1 cellular context compared by ENCODE assay signal in genomic region chr1:234558186-234558836, GRCh38.
TF ChIP-seq lines count a peak whose summit lies in the region.

No MANE protein-coding gene starts in this region.

TF ChIP-seq in K562, 482 proteins besides CTCF, POLR2A, EP300 and RAD21 (continued from another document and continues in another):
- TF ChIP-seq ZHX1 (conservative IDR thresholded peaks at IDR 0.05; ENCODE audit: low read length): no peak
- TF ChIP-seq CEBPB (tag; IDR thresholded peaks at IDR 0.05): peak; percentile 94
- no peak for TF ChIP-seq E2F8 (IDR thresholded peaks at IDR 0.05; ENCODE audit: low read depth, partially characterized antibody)
- no peak for TF ChIP-seq E2F5 (CRISPR knock-in tag; IDR thresholded peaks at IDR 0.05)
- TF ChIP-seq ZNF644 (tag; IDR thresholded peaks at IDR 0.05; ENCODE audit: low read depth): peak; percentile 64; the same call in 1 of the 2 replicates
- no peak for TF ChIP-seq ARID2 (IDR thresholded peaks at IDR 0.05)
- no peak for TF ChIP-seq DEAF1 (CRISPR knock-in tag; IDR thresholded peaks at IDR 0.05)
- TF ChIP-seq HEY1 (CRISPR knock-in tag; IDR thresholded peaks at IDR 0.05; ENCODE audit: borderline replicate concordance): no peak
- TF ChIP-seq RBBP5 (IDR thresholded peaks at IDR 0.05; ENCODE audit: borderline replicate concordance, insufficient read depth, low read length, poor library complexity, severe bottlenecking): no peak
- no peak for TF ChIP-seq MEF2A (IDR thresholded peaks at IDR 0.05; ENCODE audit: control insufficient read depth, low read depth, low read length)
- peak; percentile 68 for TF ChIP-seq CCNT2 (IDR thresholded peaks at IDR 0.05; ENCODE audit: borderline replicate concordance, extremely low read depth, insufficient read length, low read depth, low read length)
- TF ChIP-seq NFATC3 (IDR thresholded peaks at IDR 0.05): no peak
- peak; percentile 88; the same call in 1 of the 2 replicates for TF ChIP-seq PML (IDR thresholded peaks at IDR 0.05; ENCODE audit: low read length)
- TF ChIP-seq HNRNPUL1 (IDR thresholded peaks at IDR 0.05; ENCODE audit: low read length): no peak
- TF ChIP-seq FOXA3 (CRISPR knock-in tag; conservative IDR thresholded peaks at IDR 0.05 in 1 of 2, IDR thresholded peaks at IDR 0.05 in 1 of 2): no peak; a peak in 1 of 4 replicates
- TF ChIP-seq CHD4 (IDR thresholded peaks at IDR 0.05; ENCODE audit: insufficient read depth, insufficient replicate concordance, low read depth, low read length, poor library complexity, severe bottlenecking): no peak
- no peak for TF ChIP-seq ILK (tag; IDR thresholded peaks at IDR 0.05; ENCODE audit: borderline replicate concordance, low read depth)
- TF ChIP-seq SRF (CRISPR knock-in tag; IDR thresholded peaks at IDR 0.05): peak; percentile 16 to 76; a peak in 2 of 4 replicates
- no peak for TF ChIP-seq ZNF445 (CRISPR knock-in tag; IDR thresholded peaks at IDR 0.05; ENCODE audit: low read depth)
- no peak for TF ChIP-seq ZNF232 (CRISPR knock-in tag; IDR thresholded peaks at IDR 0.05)
- TF ChIP-seq SNIP1 (IDR thresholded peaks at IDR 0.05; ENCODE audit: low read depth): no peak
- no peak for TF ChIP-seq TRIM25 (IDR thresholded peaks at IDR 0.05; ENCODE audit: borderline replicate concordance)
- no peak for TF ChIP-seq ZBTB5 (IDR thresholded peaks at IDR 0.05)
- TF ChIP-seq ZSCAN29 (IDR thresholded peaks at IDR 0.05): no peak
- TF ChIP-seq ZNF449 (CRISPR knock-in tag; IDR thresholded peaks at IDR 0.05): no peak
- TF ChIP-seq THRB (CRISPR knock-in tag; conservative IDR thresholded peaks at IDR 0.05): no peak
- TF ChIP-seq KLF6 (CRISPR knock-in tag; IDR thresholded peaks at IDR 0.05; ENCODE audit: borderline replicate concordance): peak; percentile 55; the same call in 1 of the 2 replicates
- TF ChIP-seq ARID3A (IDR thresholded peaks at IDR 0.05; ENCODE audit: borderline replicate concordance, low read depth, low read length): no peak
- TF ChIP-seq PHF8 (IDR thresholded peaks at IDR 0.05; ENCODE audit: borderline replicate concordance, low read length): no peak
- TF ChIP-seq RFX7 (CRISPR knock-in tag; IDR thresholded peaks at IDR 0.05): no peak
- peak; percentile 9; the same call in 1 of the 2 replicates for TF ChIP-seq PKNOX1 (IDR thresholded peaks at IDR 0.05)
- no peak for TF ChIP-seq ZNF431 (CRISPR knock-in tag; IDR thresholded peaks at IDR 0.05)
- peak; percentile 19 for TF ChIP-seq DACH1 (IDR thresholded peaks at IDR 0.05; ENCODE audit: partially characterized antibody)
- TF ChIP-seq IRF2 (CRISPR knock-in tag; IDR thresholded peaks at IDR 0.05): no peak
- TF ChIP-seq TEAD1 (CRISPR knock-in tag; IDR thresholded peaks at IDR 0.05): peak; percentile 19 to 77; a peak in 1 of 4 replicates
- TF ChIP-seq ATF4 (CRISPR knock-in tag; IDR thresholded peaks at IDR 0.05): peak; percentile 6; the same call in 1 of the 2 replicates
- 0 out of 2 replicates have a peak, but pooled peaks have one; percentile 35 for TF ChIP-seq L3MBTL2 (IDR thresholded peaks at IDR 0.05)
- TF ChIP-seq DNMT1 (IDR thresholded peaks at IDR 0.05): no peak
- no peak for TF ChIP-seq E2F1 (CRISPR knock-in tag; IDR thresholded peaks at IDR 0.05)
- TF ChIP-seq GATA2 (CRISPR knock-in tag; IDR thresholded peaks at IDR 0.05): peak; percentile 78
- no peak for TF ChIP-seq ZNF551 (CRISPR knock-in tag; IDR thresholded peaks at IDR 0.05)
- TF ChIP-seq NONO (IDR thresholded peaks at IDR 0.05; ENCODE audit: low read depth in 2 of 2, low read length in 1 of 2): no peak
